24 cellular contexts compared by ENCODE assay signal in genomic region chr4:171674781-171675180, GRCh38.
"Had no signal": no experiment of that assay in that cellular context is flagged by ENCODE, and none has a peak within 500 bp of the region (broad histone marks: within the 10 kb centered on the region; RNA-seq: fewer than 3 reads in every experiment).

No MANE protein-coding gene starts in this region.

- DNase-seq: colonic mucosa; cortex of kidney; dermis blood vessel endothelial cell; dorsolateral prefrontal cortex; effector CD4-positive, alpha-beta T cell; effector CD8-positive, alpha-beta T cell; effector memory CD4-positive, alpha-beta T cell; effector memory CD8-positive, alpha-beta T cell; endodermal cell; erythroblast; esophagus squamous epithelium; foreskin fibroblast; foreskin keratinocyte; foreskin melanocyte; gastrocnemius medialis; glutamatergic neuron; head of caudate nucleus; heart left ventricle; heart right ventricle had no signal

- H3K4me1 ChIP-seq: colonic mucosa, esophagus muscularis mucosa, esophagus squamous epithelium, foreskin keratinocyte, gastrocnemius medialis, gastroesophageal sphincter, heart left ventricle, heart right ventricle had no signal

- H3K9me3 ChIP-seq: colonic mucosa, esophagus muscularis mucosa, esophagus squamous epithelium, gastrocnemius medialis, gastroesophageal sphincter, heart left ventricle, heart right ventricle had no signal

- ATAC-seq: effector memory CD8-positive, alpha-beta T cell; esophagus mucosa; foreskin keratinocyte; gastrocnemius medialis; gastroesophageal sphincter; heart left ventricle; heart right ventricle had no signal

- H3K4me3 ChIP-seq: colonic mucosa, coronary artery, dorsolateral prefrontal cortex, esophagus muscularis mucosa, esophagus squamous epithelium, gastrocnemius medialis, gastroesophageal sphincter, heart left ventricle, heart right ventricle had no signal

- H3K27me3 ChIP-seq: colonic mucosa, esophagus muscularis mucosa, esophagus squamous epithelium, foreskin keratinocyte, gastrocnemius medialis, gastroesophageal sphincter, heart left ventricle, heart right ventricle had no signal

- H3K27ac ChIP-seq: colonic mucosa, coronary artery, dorsolateral prefrontal cortex, epithelial cell of prostate, esophagus muscularis mucosa, esophagus squamous epithelium, foreskin keratinocyte, gastrocnemius medialis, gastroesophageal sphincter, heart left ventricle, heart right ventricle had no signal

- H3K36me3 ChIP-seq: colonic mucosa, esophagus muscularis mucosa, esophagus squamous epithelium, gastrocnemius medialis, gastroesophageal sphincter, heart left ventricle, heart right ventricle had no signal
